In genomic region chr1:156705321-156705917, GRCh38 we compare ENCODE assay signal across 8 cellular contexts. TPM values are rescaled to one million over a fixed set of nuclear protein-coding genes. Genes with fewer than 3 reads are reported as not detected.
A peak's percentile ranks its signal among the peaks of the same experiment; 100 is the strongest.
DNase-seq lines count a peak whose midpoint lies in the region; ATAC-seq lines count a peak whose summit lies in the region.

Gene CRABP2 (minus strand): TSS chr1:156705583. CDS start chr1:156705446, 137 bp downstream.

- H3K4me3 ChIP-seq in iPS-11a (ENCODE audit: low read depth, low read length), result peak within 1 kb of the TSS; percentile 63

- DNase-seq in G401 (ENCODE audit: low spot score) (peak; percentile 55), NCI-H82 (lab: John Stamatoyannopoulos, UW) (peak; percentile 94), amniotic epithelial cell (ENCODE audit: low read depth) (peak; percentile 18), NCI-H1930 (lab: John Stamatoyannopoulos, UW) (no peak)
- DNase-seq in stimulated activated CD4-positive, alpha-beta T cell treated with anti-CD3 and anti-CD28 coated beads, Interleukin-2, amount 100 ng/mL, for 24 hours, result peak; percentile 30 to 43

- ATAC-seq in GM21526 (IDR thresholded peaks at IDR 0.05; ENCODE audit: low FRiP score, unreplicated experiment), result no peak
- ATAC-seq in HG03460 (IDR thresholded peaks at IDR 0.05; ENCODE audit: unreplicated experiment), result no peak

- in situ Hi-C loops in G401 (cut with HindIII; ENCODE audit: low sequenced_read_pairs), result no loop called here

RNA-seq across cellular contexts. Expression of gene CRABP2, which starts in this region (rescaled TPM):
- 1,143 and 1,168 TPM in 2 replicates for total RNA-seq in G401 (2014; rRNA removed; shearing (Covaris generic))

Comparison
In these comparisons a context has a peak if more than half of its experiments do, and no peak if none do; other contexts are left out.
1. DNase-seq: peak in G401 (single experiment), NCI-H82 (single experiment), amniotic epithelial cell (single experiment) and stimulated activated CD4-positive, alpha-beta T cell treated with anti-CD3 and anti-CD28 coated beads, Interleukin-2, amount 100 ng/mL, for 24 hours (2 of 2); none in NCI-H1930 (0 of 2).